Comparison of ENCODE assay signal across 24 cellular contexts in genomic region chr13:23955064-23955463, GRCh38. TPM values are rescaled to one million over a fixed set of nuclear protein-coding genes. Genes with fewer than 3 reads are reported as not detected.
DNase-seq lines count a peak whose midpoint lies in the region; ATAC-seq and TF ChIP-seq lines count a peak whose summit lies in the region.
"Had no signal": no experiment of that assay in that cellular context is flagged by ENCODE, and none has a peak within 500 bp of the region (broad histone marks: within the 10 kb centered on the region; RNA-seq: fewer than 3 reads in every experiment).

No MANE protein-coding gene starts in this region.

- H3K79me2 ChIP-seq in GM23338 (replicated peaks; ENCODE audit: insufficient read depth) = no peaks in the 10 kb centered on the region

- intact Hi-C loops in activated T-helper 1 cell treated with anti-CD3 and anti-CD28 coated beads, Interleukin-12 subunit alpha, Interleukin-12 subunit beta, Interleukin-2, Interleukin-4 antibody, amounts not matched to agents 30 ng/mL and 10 ng/mL and 1 ng/mL, durations not matched to agents 14 hours and 24 hours and 36 hours (cut with micrococcal nuclease) = no loop called here

- no peak overlapping the region for H3K27ac ChIP-seq in GM23338 (ENCODE audit: low read depth)
- H3K27ac ChIP-seq: A549; BLaER1 treated with 17β-estradiol and CSF1 and Interleukin-3, amounts not matched to agents 10 nM and 100 nM; GM23248 had no signal

- no peaks in the 10 kb centered on the region for H3K9me3 Mint-ChIP-seq in T-helper 2 cell treated with Interferon-gamma antibody and Interleukin-4, amounts not matched to agents 5 μg/mL and 100 μg/mL, for 36 hours
- H3K9me3 Mint-ChIP-seq in GM23338 = no peaks in the 10 kb centered on the region; the same call in 2 of the 3 replicates
- H3K9me3 Mint-ChIP-seq in activated T-helper 1 cell treated with anti-CD3 and anti-CD28 coated beads, Interleukin-12 subunit alpha, Interleukin-12 subunit beta, Interleukin-2, Interleukin-4 antibody, amounts not matched to agents 30 ng/mL and 10 ng/mL and 1 ng/mL, durations not matched to agents 14 hours and 24 hours and 36 hours = no peaks in the 10 kb centered on the region
- no peaks in the 10 kb centered on the region for H3K9me3 Mint-ChIP-seq in stimulated activated effector memory CD8-positive, alpha-beta T cell treated with anti-CD3 and anti-CD28 coated beads, Interleukin-12 subunit alpha, Interleukin-12 subunit beta, amount 100 ng/mL, for 72 hours
- H3K9me3 Mint-ChIP-seq in activated naive CD4-positive, alpha-beta T cell treated with anti-CD3 and anti-CD28 coated beads, Interleukin-2, amount 50 U/mL, for 72 hours = no peaks in the 10 kb centered on the region
- H3K9me3 Mint-ChIP-seq: CD4-positive, alpha-beta T cell; CD8-positive, alpha-beta memory T cell; H9; HFFc6 had no signal

- no peak overlapping the region for H3K4me3 Mint-ChIP-seq in T-helper 2 cell treated with Interferon-gamma antibody and Interleukin-4, amounts not matched to agents 5 μg/mL and 100 μg/mL, for 36 hours
- H3K4me3 Mint-ChIP-seq in GM23338 = no peak overlapping the region
- H3K4me3 Mint-ChIP-seq in activated T-helper 1 cell treated with anti-CD3 and anti-CD28 coated beads, Interleukin-12 subunit alpha, Interleukin-12 subunit beta, Interleukin-2, Interleukin-4 antibody, amounts not matched to agents 30 ng/mL and 10 ng/mL and 1 ng/mL, durations not matched to agents 14 hours and 24 hours and 36 hours = no peak overlapping the region
- no peak overlapping the region for H3K4me3 Mint-ChIP-seq in stimulated activated effector memory CD8-positive, alpha-beta T cell treated with anti-CD3 and anti-CD28 coated beads, Interleukin-12 subunit alpha, Interleukin-12 subunit beta, amount 100 ng/mL, for 72 hours
- H3K4me3 Mint-ChIP-seq: CD14-positive monocyte; CD4-positive, alpha-beta T cell; CD8-positive, alpha-beta memory T cell; H9; HFFc6 had no signal

- peak overlapping the region; percentile 17 for H3K27ac Mint-ChIP-seq in T-helper 2 cell treated with Interferon-gamma antibody and Interleukin-4, amounts not matched to agents 5 μg/mL and 100 μg/mL, for 36 hours
- H3K27ac Mint-ChIP-seq in GM23338 = no peak overlapping the region
- peak overlapping the region; percentile 32 for H3K27ac Mint-ChIP-seq in activated T-helper 1 cell treated with anti-CD3 and anti-CD28 coated beads, Interleukin-12 subunit alpha, Interleukin-12 subunit beta, Interleukin-2, Interleukin-4 antibody, amounts not matched to agents 30 ng/mL and 10 ng/mL and 1 ng/mL, durations not matched to agents 14 hours and 24 hours and 36 hours
- H3K27ac Mint-ChIP-seq in stimulated activated effector memory CD8-positive, alpha-beta T cell treated with anti-CD3 and anti-CD28 coated beads, Interleukin-12 subunit alpha, Interleukin-12 subunit beta, amount 100 ng/mL, for 72 hours = peak overlapping the region; percentile 3
- H3K27ac Mint-ChIP-seq in activated naive CD4-positive, alpha-beta T cell treated with anti-CD3 and anti-CD28 coated beads, Interleukin-2, amount 50 U/mL, for 72 hours = peak overlapping the region in 1 of 2 donors; percentile 62
- H3K27ac Mint-ChIP-seq: CD14-positive monocyte; CD4-positive, alpha-beta T cell; H9; HFFc6 had no signal

- H2AFZ ChIP-seq in GM23338 = peak overlapping the region; percentile 74; the same call in 1 of the 2 replicates
- H2AFZ ChIP-seq: GM23248 had no signal

- no peaks in the 10 kb centered on the region for H3K36me3 Mint-ChIP-seq in T-helper 2 cell treated with Interferon-gamma antibody and Interleukin-4, amounts not matched to agents 5 μg/mL and 100 μg/mL, for 36 hours (ENCODE audit: low read depth)
- H3K36me3 Mint-ChIP-seq in GM23338 (ENCODE audit: low read depth) = no peaks in the 10 kb centered on the region
- H3K36me3 Mint-ChIP-seq in activated T-helper 1 cell treated with anti-CD3 and anti-CD28 coated beads, Interleukin-12 subunit alpha, Interleukin-12 subunit beta, Interleukin-2, Interleukin-4 antibody, amounts not matched to agents 30 ng/mL and 10 ng/mL and 1 ng/mL, durations not matched to agents 14 hours and 24 hours and 36 hours (ENCODE audit: low read depth) = no peaks in the 10 kb centered on the region
- no peaks in the 10 kb centered on the region for H3K36me3 Mint-ChIP-seq in stimulated activated effector memory CD8-positive, alpha-beta T cell treated with anti-CD3 and anti-CD28 coated beads, Interleukin-12 subunit alpha, Interleukin-12 subunit beta, amount 100 ng/mL, for 72 hours
- H3K36me3 Mint-ChIP-seq in activated naive CD4-positive, alpha-beta T cell treated with anti-CD3 and anti-CD28 coated beads, Interleukin-2, amount 50 U/mL, for 72 hours = no peaks in the 10 kb centered on the region
- H3K36me3 Mint-ChIP-seq: CD14-positive monocyte; CD8-positive, alpha-beta memory T cell had no signal

- H3K36me3 ChIP-seq in GM23338 (ENCODE audit: insufficient read depth) = no peaks in the 10 kb centered on the region
- H3K36me3 ChIP-seq: BE2C; BLaER1 treated with 17β-estradiol and CSF1 and Interleukin-3, amounts not matched to agents 10 nM and 100 nM had no signal

- DNase-seq in T-helper 2 cell treated with Interferon-gamma antibody and Interleukin-4, amounts not matched to agents 5 μg/mL and 100 μg/mL, for 36 hours (ENCODE audit: low spot score) = no peak
- DNase-seq in T-helper 2 cell (no peak), GM23338 (ENCODE audit: low spot score) (no peak), ecto neural progenitor cell (ENCODE audit: low spot score) (no peak)
- no peak for DNase-seq in activated T-helper 1 cell treated with anti-CD3 and anti-CD28 coated beads, Interleukin-12 subunit alpha, Interleukin-12 subunit beta, Interleukin-2, Interleukin-4 antibody, amounts not matched to agents 30 ng/mL and 10 ng/mL and 1 ng/mL, durations not matched to agents 14 hours and 24 hours and 36 hours (ENCODE audit: low spot score)
- no peak for DNase-seq in stimulated activated effector memory CD8-positive, alpha-beta T cell treated with anti-CD3 and anti-CD28 coated beads, Interleukin-12 subunit alpha, Interleukin-12 subunit beta, amount 100 ng/mL, for 72 hours (ENCODE audit: low spot score in 2 of 2)
- DNase-seq in activated naive CD4-positive, alpha-beta T cell treated with anti-CD3 and anti-CD28 coated beads, Interleukin-2, amount 50 U/mL, for 72 hours (ENCODE audit: low spot score in 2 of 2) = no peak
- DNase-seq: 8988T; ACHN; AML-193; BE2C; CD4-positive, alpha-beta T cell; CD8-positive, alpha-beta memory T cell; DMS53; DMS79 treated with DMSO at 0.1 percent for 48 hours; GM23248; H9; HFFc6 had no signal

- peaks cover 13% of the 10 kb centered on the region for H3K4me1 Mint-ChIP-seq in T-helper 2 cell treated with Interferon-gamma antibody and Interleukin-4, amounts not matched to agents 5 μg/mL and 100 μg/mL, for 36 hours (ENCODE audit: low read depth)
- H3K4me1 Mint-ChIP-seq in GM23338 = no peaks in the 10 kb centered on the region; the same call in 2 of the 3 replicates
- H3K4me1 Mint-ChIP-seq in activated T-helper 1 cell treated with anti-CD3 and anti-CD28 coated beads, Interleukin-12 subunit alpha, Interleukin-12 subunit beta, Interleukin-2, Interleukin-4 antibody, amounts not matched to agents 30 ng/mL and 10 ng/mL and 1 ng/mL, durations not matched to agents 14 hours and 24 hours and 36 hours (ENCODE audit: low read depth) = peaks cover 42% of the 10 kb centered on the region
- peaks cover 21% of the 10 kb centered on the region for H3K4me1 Mint-ChIP-seq in stimulated activated effector memory CD8-positive, alpha-beta T cell treated with anti-CD3 and anti-CD28 coated beads, Interleukin-12 subunit alpha, Interleukin-12 subunit beta, amount 100 ng/mL, for 72 hours
- H3K4me1 Mint-ChIP-seq: CD14-positive monocyte had no signal

- peaks cover 12% of the 10 kb centered on the region for H3K27me3 Mint-ChIP-seq in T-helper 2 cell treated with Interferon-gamma antibody and Interleukin-4, amounts not matched to agents 5 μg/mL and 100 μg/mL, for 36 hours (ENCODE audit: low read depth)
- peaks cover 9% of the 10 kb centered on the region for H3K27me3 Mint-ChIP-seq in GM23338 (ENCODE audit: insufficient read depth, low read depth, poor library complexity)
- H3K27me3 Mint-ChIP-seq in activated T-helper 1 cell treated with anti-CD3 and anti-CD28 coated beads, Interleukin-12 subunit alpha, Interleukin-12 subunit beta, Interleukin-2, Interleukin-4 antibody, amounts not matched to agents 30 ng/mL and 10 ng/mL and 1 ng/mL, durations not matched to agents 14 hours and 24 hours and 36 hours (ENCODE audit: insufficient read depth) = peaks cover 11% of the 10 kb centered on the region
- H3K27me3 Mint-ChIP-seq: CD4-positive, alpha-beta T cell had no signal

- TF ChIP-seq CTCF in GM23338 (conservative IDR thresholded peaks at IDR 0.05; ENCODE audit: low read depth in 2 of 2) = no peak

- no peaks in the 10 kb centered on the region for H3F3A ChIP-seq in GM23338 (replicated peaks; ENCODE audit: low read depth)

- no peaks in the 10 kb centered on the region for H3K9me2 ChIP-seq in GM23338 (ENCODE audit: insufficient read depth)

- H3K27me3 ChIP-seq in GM23338 (ENCODE audit: insufficient read depth) = no peaks in the 10 kb centered on the region
- H3K27me3 ChIP-seq: BLaER1 treated with 17β-estradiol and CSF1 and Interleukin-3, amounts not matched to agents 10 nM and 100 nM had no signal

- H3K4me3 ChIP-seq in GM23338 = no peak overlapping the region
- H3K4me3 ChIP-seq: A549; BLaER1 treated with 17β-estradiol and CSF1 and Interleukin-3, amounts not matched to agents 10 nM and 100 nM; GM23248 had no signal

- H4K20me1 ChIP-seq in GM23338 (replicated peaks; ENCODE audit: insufficient read depth) = no peaks in the 10 kb centered on the region
- H4K20me1 ChIP-seq: BLaER1 treated with 17β-estradiol and CSF1 and Interleukin-3, amounts not matched to agents 10 nM and 100 nM had no signal

- no peak overlapping the region for H3K4me2 ChIP-seq in GM23338
- H3K4me2 ChIP-seq: A549; BLaER1 treated with 17β-estradiol and CSF1 and Interleukin-3, amounts not matched to agents 10 nM and 100 nM had no signal

- H3K4me1 ChIP-seq in GM23338 (ENCODE audit: insufficient read depth) = no peaks in the 10 kb centered on the region
- H3K4me1 ChIP-seq: A549; BE2C; BLaER1 treated with 17β-estradiol and CSF1 and Interleukin-3, amounts not matched to agents 10 nM and 100 nM had no signal

- ATAC-seq in GM23338 = no peak
- ATAC-seq in stimulated activated effector memory CD8-positive, alpha-beta T cell treated with anti-CD3 and anti-CD28 coated beads, Interleukin-12 subunit alpha, Interleukin-12 subunit beta, amount 100 ng/mL, for 72 hours = no peak
- ATAC-seq in activated naive CD4-positive, alpha-beta T cell treated with anti-CD3 and anti-CD28 coated beads, Interleukin-2, amount 50 U/mL, for 72 hours = no peak
- ATAC-seq: A549, HCT116 had no signal

RNA-seq across cellular contexts. Expression of gene C1QTNF9B, which starts 57.8 kb away (rescaled TPM):
- 0.28 and 1.7 TPM in 2 replicates for total RNA-seq in GM23338 (2014; rRNA removed; shearing (Covaris generic))
- 0.19 and 0.27 TPM in 2 replicates for polyA plus RNA-seq in GM23338 (2016; fragmentation: Nextera tagmentation; extraction: Ambion mirVana)
- not detected in 2 replicates for total RNA-seq in activated T-helper 1 cell treated with anti-CD3 and anti-CD28 coated beads, Interleukin-12 subunit alpha, Interleukin-12 subunit beta, Interleukin-2, Interleukin-4 antibody, amounts not matched to agents 30 ng/mL and 10 ng/mL and 1 ng/mL, durations not matched to agents 14 hours and 24 hours and 36 hours
- not detected for total RNA-seq in activated naive CD4-positive, alpha-beta T cell treated with anti-CD3 and anti-CD28 coated beads, Interleukin-2, amount 50 U/mL, for 72 hours
- total RNA-seq: CD4-positive, alpha-beta T cell; CD8-positive, alpha-beta memory T cell; Daoy; GM23248; H4; H9 had no signal
- polyA plus RNA-seq: A549; CD14-positive monocyte; CD8-positive, alpha-beta memory T cell; GM23248 had no signal
